17 cellular contexts compared by ENCODE assay signal in genomic region chr7:45456105-45456504, GRCh38.
DNase-seq lines count a peak whose midpoint lies in the region; ATAC-seq, FAIRE-seq and TF ChIP-seq lines count a peak whose summit lies in the region.
"Had no signal": no experiment of that assay in that cellular context is flagged by ENCODE, and none has a peak within 500 bp of the region (broad histone marks: within the 10 kb centered on the region; RNA-seq: fewer than 3 reads in every experiment).

No MANE protein-coding gene starts in this region.

- no peak overlapping the region for H3K9ac ChIP-seq in HepG2 (ENCODE audit: insufficient read depth, low read depth, low read length)
- H3K9ac ChIP-seq: BLaER1 treated with 17β-estradiol and CSF1 and Interleukin-3, amounts not matched to agents 10 nM and 100 nM had no signal

- WGBS in HepG2 (ENCODE audit: low lambda C conversion rate): 0% methylated on average over 2 of the region's 5 CpGs
- WGBS in right lobe of liver (ENCODE audit: insufficient coverage, low coverage, low lambda C conversion rate, missing lambda C conversion rate): 63% methylated on average over 5 of the region's 5 CpGs

- no peaks in the 10 kb centered on the region for H3K4me1 Mint-ChIP-seq in stimulated activated effector memory CD8-positive, alpha-beta T cell treated with anti-CD3 and anti-CD28 coated beads, Interleukin-12 subunit alpha, Interleukin-12 subunit beta, amount 100 ng/mL, for 72 hours
- H3K4me1 Mint-ChIP-seq: B cell, GM23338 had no signal

- no peaks in the 10 kb centered on the region for H4K20me1 ChIP-seq in HepG2 (ENCODE audit: insufficient read depth, low read length)
- H4K20me1 ChIP-seq: BLaER1 treated with 17β-estradiol and CSF1 and Interleukin-3, amounts not matched to agents 10 nM and 100 nM had no signal

- H3K27ac ChIP-seq in HepG2 (ENCODE audit: extremely low read length, insufficient read depth, low read length): no peak overlapping the region
- no peak overlapping the region for H3K27ac ChIP-seq in right lobe of liver
- H3K27ac ChIP-seq: BLaER1 treated with 17β-estradiol and CSF1 and Interleukin-3, amounts not matched to agents 10 nM and 100 nM had no signal

- H3K9me3 Mint-ChIP-seq in stimulated activated effector memory CD8-positive, alpha-beta T cell treated with anti-CD3 and anti-CD28 coated beads, Interleukin-12 subunit alpha, Interleukin-12 subunit beta, amount 100 ng/mL, for 72 hours: no peaks in the 10 kb centered on the region
- H3K9me3 Mint-ChIP-seq: CD8-positive, alpha-beta T cell; GM23338; HFFc6 had no signal

- POLR2A ChIA-PET in HepG2 (lab: Yijun Ruan, JAX): no interaction called here

- no peaks in the 10 kb centered on the region for H3K36me3 ChIP-seq in HepG2 (replicated peaks in 1 of 2; ENCODE audit: control insufficient read depth in 1 of 2, insufficient read depth in 2 of 2, low read length in 2 of 2)
- no peaks in the 10 kb centered on the region for H3K36me3 ChIP-seq in right lobe of liver
- H3K36me3 ChIP-seq: BLaER1 treated with 17β-estradiol and CSF1 and Interleukin-3, amounts not matched to agents 10 nM and 100 nM had no signal

- TF ChIP-seq CTCF in HepG2 (CRISPR knock-in tag; IDR thresholded peaks at IDR 0.05): no peak
- TF ChIP-seq CTCF in right lobe of liver (IDR thresholded peaks at IDR 0.05): no peak

- no peak overlapping the region for H3K4me3 Mint-ChIP-seq in stimulated activated effector memory CD8-positive, alpha-beta T cell treated with anti-CD3 and anti-CD28 coated beads, Interleukin-12 subunit alpha, Interleukin-12 subunit beta, amount 100 ng/mL, for 72 hours
- H3K4me3 Mint-ChIP-seq: B cell; CD8-positive, alpha-beta T cell; GM23338; HFFc6 had no signal

- DNase-seq in NCI-H146 (lab: John Stamatoyannopoulos, UW) (peak; percentile 46), NCI-H146 treated with DMSO at 0.1 percent for 48 hours (lab: John Stamatoyannopoulos, UW; ENCODE audit: unreplicated experiment) (no peak), HepG2 (ENCODE audit: low spot score) (peak; percentile 4), right lobe of liver (no peak), DMS53 treated with DMSO at 0.1 percent for 48 hours (lab: John Stamatoyannopoulos, UW; ENCODE audit: unreplicated experiment) (no peak)
- DNase-seq in stimulated activated effector memory CD8-positive, alpha-beta T cell treated with anti-CD3 and anti-CD28 coated beads, Interleukin-12 subunit alpha, Interleukin-12 subunit beta, amount 100 ng/mL, for 72 hours (ENCODE audit: low spot score in 2 of 2): no peak
- DNase-seq in activated naive CD4-positive, alpha-beta T cell treated with anti-CD3 and anti-CD28 coated beads, Interleukin-2, amount 50 U/mL, for 16 hours: no peak
- DNase-seq: CD8-positive, alpha-beta T cell; DMS 273 treated with DMSO at 0.1 percent for 48 hours; DMS53; GF-D8; H7 had no signal

- H3K4me1 ChIP-seq in HepG2 (ENCODE audit: insufficient read depth, low read length) (peaks cover 26% of the 10 kb centered on the region), right lobe of liver (no peaks in the 10 kb centered on the region)

- no peaks in the 10 kb centered on the region for H3K36me3 Mint-ChIP-seq in stimulated activated effector memory CD8-positive, alpha-beta T cell treated with anti-CD3 and anti-CD28 coated beads, Interleukin-12 subunit alpha, Interleukin-12 subunit beta, amount 100 ng/mL, for 72 hours
- H3K36me3 Mint-ChIP-seq: CD8-positive, alpha-beta T cell had no signal

- intact Hi-C loops in HepG2 (cut with micrococcal nuclease; ENCODE audit: unreplicated experiment) (no loop called here), right lobe of liver (cut with DNase I) (no loop called here)

- no peak overlapping the region for H2AFZ ChIP-seq in HepG2 (ENCODE audit: low read length)
- H2AFZ ChIP-seq: GM23338 had no signal

- H3K9me3 ChIP-seq in HepG2 (ENCODE audit: low read length) (no peaks in the 10 kb centered on the region), right lobe of liver (no peaks in the 10 kb centered on the region)
- H3K9me3 ChIP-seq: BLaER1 treated with 17β-estradiol and CSF1 and Interleukin-3, amounts not matched to agents 10 nM and 100 nM had no signal

- no peaks in the 10 kb centered on the region for H3K79me2 ChIP-seq in HepG2 (ENCODE audit: insufficient read depth, low read length)

- peak overlapping the region in 1 of 3 experiments; percentile 46; a peak in 1 of 6 replicates for H3K4me3 ChIP-seq in HepG2 (replicated peaks in 1 of 3; ENCODE audit: insufficient read depth in 1 of 3, low read depth in 2 of 3, low read length in 3 of 3)
- no peak overlapping the region for H3K4me3 ChIP-seq in right lobe of liver
- H3K4me3 ChIP-seq: BLaER1 treated with 17β-estradiol and CSF1 and Interleukin-3, amounts not matched to agents 10 nM and 100 nM; GM23338 had no signal

- H3K27me3 ChIP-seq in HepG2 (ENCODE audit: control insufficient read depth in 1 of 2, insufficient read depth in 2 of 2, low read length in 2 of 2) (no peaks in the 10 kb centered on the region), right lobe of liver (no peaks in the 10 kb centered on the region)
- H3K27me3 ChIP-seq: BLaER1 treated with 17β-estradiol and CSF1 and Interleukin-3, amounts not matched to agents 10 nM and 100 nM had no signal

- TF ChIP-seq EP300 in HepG2 (IDR thresholded peaks at IDR 0.05; ENCODE audit: low read depth in 2 of 2, low read length in 2 of 2) (no peak), HepG2 (CRISPR knock-in tag; IDR thresholded peaks at IDR 0.05; ENCODE audit: borderline replicate concordance) (no peak)

- no peak overlapping the region for H3K27ac Mint-ChIP-seq in stimulated activated effector memory CD8-positive, alpha-beta T cell treated with anti-CD3 and anti-CD28 coated beads, Interleukin-12 subunit alpha, Interleukin-12 subunit beta, amount 100 ng/mL, for 72 hours
- H3K27ac Mint-ChIP-seq: B cell; CD8-positive, alpha-beta T cell; GM23338; HFFc6 had no signal

- ATAC-seq in HepG2 (peak; percentile 58), right lobe of liver (no peak)
- ATAC-seq in stimulated activated effector memory CD8-positive, alpha-beta T cell treated with anti-CD3 and anti-CD28 coated beads, Interleukin-12 subunit alpha, Interleukin-12 subunit beta, amount 100 ng/mL, for 72 hours: peak; percentile 29
- ATAC-seq: CD8-positive, alpha-beta T cell; GM23338; HCT116 had no signal

- TF ChIP-seq POLR2A in HepG2 (IDR thresholded peaks at IDR 0.05; ENCODE audit: insufficient read depth in 1 of 2, low read depth in 2 of 2, low read length in 2 of 2) (no peak), right lobe of liver (IDR thresholded peaks at IDR 0.05) (no peak)

- no peak for TF ChIP-seq RAD21 in HepG2 (CRISPR knock-in tag; IDR thresholded peaks at IDR 0.05)

- no peak for FAIRE-seq in HepG2 (lab: Jason Lieb, UNC)

- no TSS peak for BruUV-seq in HepG2 (replicated peaks; lab: Mats Ljungman, UMichigan)

- CTCF ChIA-PET in HepG2 (lab: Yijun Ruan, JAX; ENCODE audit: low intra/inter-chr PET ratio, low total read pairs): no interaction called here

- in situ Hi-C loops in HepG2 (cut with HindIII; ENCODE audit: extremely low pct_ligation_motif_present, low pct_unique_long_range_greater_than_20kb): no loop called here

- peak overlapping the region; percentile 79 for H3K4me2 ChIP-seq in HepG2 (ENCODE audit: low read depth, low read length)
- H3K4me2 ChIP-seq: BLaER1 treated with 17β-estradiol and CSF1 and Interleukin-3, amounts not matched to agents 10 nM and 100 nM; GM23338 had no signal

TF ChIP-seq in HepG2, 621 proteins besides CTCF, POLR2A, EP300 and RAD21 (continues in another document):
- TF ChIP-seq HNF1A (IDR thresholded peaks at IDR 0.05; ENCODE audit: low read depth): no peak
- 0 out of 2 replicates have a peak, but pooled peaks have one; percentile 2 for TF ChIP-seq HNF1A (CRISPR knock-in tag; IDR thresholded peaks at IDR 0.05; ENCODE audit: borderline replicate concordance)

Comparison
In these comparisons a context has a peak if more than half of its experiments do, and no peak if none do; other contexts are left out.
1. DNase-seq: peak in NCI-H146 (single experiment) and HepG2 (single experiment); none in NCI-H146 treated with DMSO at 0.1 percent for 48 hours (single experiment), right lobe of liver (0 of 3), stimulated activated effector memory CD8-positive, alpha-beta T cell treated with anti-CD3 and anti-CD28 coated beads, Interleukin-12 subunit alpha, Interleukin-12 subunit beta, amount 100 ng/mL, for 72 hours (0 of 2), DMS53 treated with DMSO at 0.1 percent for 48 hours (single experiment) and activated naive CD4-positive, alpha-beta T cell treated with anti-CD3 and anti-CD28 coated beads, Interleukin-2, amount 50 U/mL, for 16 hours (single experiment).
2. ATAC-seq: peak in HepG2 (single experiment) and stimulated activated effector memory CD8-positive, alpha-beta T cell treated with anti-CD3 and anti-CD28 coated beads, Interleukin-12 subunit alpha, Interleukin-12 subunit beta, amount 100 ng/mL, for 72 hours (single experiment); none in right lobe of liver (0 of 4).